28 cellular contexts compared by ENCODE assay signal in the genomic region with DNA sequence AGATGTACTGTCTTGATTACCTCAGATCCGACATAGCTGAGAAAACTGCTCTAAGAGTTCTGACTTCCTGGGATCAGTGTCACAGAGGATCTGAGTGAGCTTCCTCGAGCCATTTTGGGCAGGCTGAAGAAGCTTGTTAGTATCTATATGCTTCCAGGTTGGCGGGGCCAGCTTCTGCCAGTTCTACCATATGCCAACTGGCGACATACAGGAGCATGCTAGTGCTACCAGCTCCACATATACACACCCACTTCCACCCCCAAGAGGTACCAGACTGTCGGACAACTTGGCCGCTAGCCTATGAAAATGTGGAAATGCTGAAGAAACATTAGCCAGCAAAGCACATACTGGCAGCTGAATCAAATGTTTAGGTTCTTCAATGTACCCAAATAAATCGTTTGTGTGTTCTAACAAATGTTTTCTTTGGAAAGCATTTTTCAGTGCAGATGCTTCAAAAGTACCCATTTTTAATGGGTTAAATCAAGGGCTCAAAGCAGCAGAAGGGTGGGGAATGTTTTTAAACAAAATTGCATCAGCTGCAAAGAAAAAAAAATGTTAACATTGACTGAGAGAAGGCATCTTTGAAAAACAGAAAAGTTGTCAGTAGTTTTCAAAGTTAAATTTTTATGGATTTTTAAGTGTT.
DNase-seq lines count a peak whose midpoint lies in the region; ATAC-seq, FAIRE-seq and TF ChIP-seq lines count a peak whose summit lies in the region.
"Had no signal": no experiment of that assay in that cellular context is flagged by ENCODE, and none has a peak within 500 bp of the region (broad histone marks: within the 10 kb centered on the region; RNA-seq: fewer than 3 reads in every experiment).

No MANE protein-coding gene starts in this region.

- peak; percentile 53 for FAIRE-seq in GM12892 (lab: Jason Lieb, UNC)
- FAIRE-seq: colon, TTC549, urothelium cell line had no signal

- 0 out of 2 replicates have a peak, but pooled peaks cover 12% of the 10 kb centered on the region for H3K79me2 ChIP-seq in OCI-LY1 (ENCODE audit: insufficient read depth, low read length)

- H3K9me3 ChIP-seq in OCI-LY1 (ENCODE audit: low read length), result no peaks in the 10 kb centered on the region
- H3K9me3 ChIP-seq in left lung, result peaks cover 0 to 4% of the 10 kb centered on the region in 2 donors
- H3K9me3 ChIP-seq: ascending aorta, gastroesophageal sphincter, HAP-1, testis had no signal

- H3K9me2 ChIP-seq in OCI-LY1 (ENCODE audit: low read depth, low read length), result no peaks in the 10 kb centered on the region

- H3K4me1 ChIP-seq in OCI-LY1 (ENCODE audit: insufficient read depth, low read length, severe bottlenecking) (peaks cover 100% of the 10 kb centered on the region), left lung (no peaks in the 10 kb centered on the region)
- H3K4me1 ChIP-seq: HAP-1 had no signal

- H3F3A ChIP-seq in OCI-LY1 (ENCODE audit: insufficient read depth, low read length), result 0 out of 2 replicates have a peak, but pooled peaks cover 7% of the 10 kb centered on the region

- intact Hi-C loops in left lung (cut with DNase I), result no loop called here

- H3K4me3 ChIP-seq in OCI-LY1 (ENCODE audit: low read depth, low read length, poor library complexity, severe bottlenecking) (no peak overlapping the region), choroid plexus epithelial cell (ENCODE audit: low read depth, low read length) (no peak overlapping the region), left lung (no peak overlapping the region)
- H3K4me3 ChIP-seq: ascending aorta, BLaER1, gastroesophageal sphincter, HAP-1, hepatocyte, testis had no signal

- no peaks in the 10 kb centered on the region for H4K20me1 ChIP-seq in OCI-LY1 (ENCODE audit: insufficient read depth, low read length)
- H4K20me1 ChIP-seq: BLaER1 had no signal

- H3K27me3 ChIP-seq in OCI-LY1 (ENCODE audit: insufficient read depth, low read length) (no peaks in the 10 kb centered on the region), left lung (no peaks in the 10 kb centered on the region)
- H3K27me3 ChIP-seq: ascending aorta, BLaER1, gastroesophageal sphincter, hepatocyte, testis had no signal

- no peak overlapping the region for H3K9ac ChIP-seq in OCI-LY1 (ENCODE audit: low read length)
- H3K9ac ChIP-seq: BLaER1 had no signal

- ATAC-seq in HG03378 (IDR thresholded peaks at IDR 0.05; ENCODE audit: unreplicated experiment) (no peak), left lung (no peak)
- ATAC-seq: activated naive CD4-positive, alpha-beta T cell treated with anti-CD3 and anti-CD28 coated beads, Interleukin-2, amount 50 U/mL, for 72 hours; effector memory CD8-positive, alpha-beta T cell; esophagus mucosa; gastroesophageal sphincter; naive thymus-derived CD4-positive, alpha-beta T cell had no signal

- H2AFZ ChIP-seq in OCI-LY1 (ENCODE audit: low read length), result no peak overlapping the region
- H2AFZ ChIP-seq: hepatocyte had no signal

- TF ChIP-seq CTCF in OCI-LY1 (IDR thresholded peaks at IDR 0.05; ENCODE audit: low read length) (no peak), choroid plexus epithelial cell (conservative IDR thresholded peaks at IDR 0.05; ENCODE audit: low read depth, low read length) (no peak), left lung (IDR thresholded peaks at IDR 0.05) (no peak)

- DNase-seq in GM12892 (ENCODE audit: insufficient read length) (no peak), choroid plexus epithelial cell (ENCODE audit: low read depth) (peak; percentile 12), middle frontal gyrus (ENCODE audit: extremely low spot score, low spot score) (peak; percentile 45), A172 (ENCODE audit: low spot score) (no peak), NCI-H2081 (lab: John Stamatoyannopoulos, UW) (no peak), left lung (no peak)
- DNase-seq: activated CD4-positive, alpha-beta memory T cell treated with anti-CD3 and anti-CD28 coated beads, Interleukin-2, amount 10 ng/mL, durations not matched to agents 7 days and 5 days; activated CD4-positive, CD25-positive, alpha-beta regulatory T cell treated with anti-CD3 and anti-CD28 coated beads, Interleukin-2, amount 50 U/mL, for 72 hours; effector memory CD8-positive, alpha-beta T cell; GF-D8; naive thymus-derived CD4-positive, alpha-beta T cell; NCI-H1092 treated with DMSO at 0.1 percent for 48 hours; NCI-H2029; RPMI8226; stimulated activated naive CD4-positive, alpha-beta T cell treated with Interleukin-2 at 50 U/mL for 16 hours; testis had no signal

- TF ChIP-seq POLR2A in GM12892 (IDR thresholded peaks at IDR 0.05; ENCODE audit: low read depth, low read length), result no peak

- H3K27ac ChIP-seq in OCI-LY1 (ENCODE audit: low read depth, low read length, poor library complexity, severe bottlenecking) (peak overlapping the region; percentile 92), left lung (no peak overlapping the region)
- H3K27ac ChIP-seq: ascending aorta, gastroesophageal sphincter, hepatocyte, testis had no signal

- no peaks in the 10 kb centered on the region for H3K36me3 ChIP-seq in OCI-LY1 (ENCODE audit: insufficient read depth, low read length)
- H3K36me3 ChIP-seq in left lung, result no peaks in the 10 kb centered on the region
- H3K36me3 ChIP-seq: ascending aorta, gastroesophageal sphincter, HAP-1 had no signal

- no peak overlapping the region for H3K4me2 ChIP-seq in OCI-LY1 (ENCODE audit: low read length)
- H3K4me2 ChIP-seq: BLaER1, hepatocyte had no signal

Comparison
In these comparisons a context has a peak if more than half of its experiments do, and no peak if none do; other contexts are left out.
1. DNase-seq: peak in choroid plexus epithelial cell (single experiment) and middle frontal gyrus (single experiment); none in GM12892 (single experiment), A172 (single experiment), NCI-H2081 (0 of 2) and left lung (0 of 2).